ENCODE assay signal across 7 cellular contexts in genomic region chr19:45526143-45526542, GRCh38. TPM values are rescaled to one million over a fixed set of nuclear protein-coding genes. Genes with fewer than 3 reads are reported as not detected.
DNase-seq lines count a peak whose midpoint lies in the region; TF ChIP-seq lines count a peak whose summit lies in the region.

No MANE protein-coding gene starts in this region.

- no peak for TF ChIP-seq CTCF in epithelial cell of esophagus (IDR thresholded peaks at IDR 0.05; ENCODE audit: insufficient read depth, low read depth, low read length, missing control alignments)
- no peak for TF ChIP-seq CTCF in neural crest cell (conservative IDR thresholded peaks at IDR 0.05)

- peaks cover 22% of the 10 kb centered on the region for H3K4me1 Mint-ChIP-seq in neural crest cell

- peaks cover 20% of the 10 kb centered on the region for H3K79me2 ChIP-seq in GM23248 (ENCODE audit: insufficient read depth)

- in situ Hi-C loops in GM23248 (cut with MboI), result no loop called here

- H3K9me3 ChIP-seq in GM23248 (ENCODE audit: low read depth), result no peaks in the 10 kb centered on the region
- H3K9me3 ChIP-seq in effector memory CD4-positive, alpha-beta T cell (ENCODE audit: control insufficient read depth, low read length), result no peaks in the 10 kb centered on the region

- H3K9me2 ChIP-seq in GM23248 (ENCODE audit: insufficient read depth), result no peaks in the 10 kb centered on the region

- H3K4me3 ChIP-seq in GM23248, result no peak overlapping the region
- H3K4me3 ChIP-seq in epithelial cell of esophagus (ENCODE audit: low read length), result no peak overlapping the region
- no peak overlapping the region for H3K4me3 ChIP-seq in effector memory CD4-positive, alpha-beta T cell (ENCODE audit: insufficient read depth, low read depth, low read length, poor library complexity, severe bottlenecking)

- DNase-seq in GM23248 (peak; percentile 67), NCI-H69 (lab: John Stamatoyannopoulos, UW) (peak; percentile 89), epithelial cell of esophagus (ENCODE audit: low read depth) (peak; percentile 83), neural crest cell (ENCODE audit: low read depth, low spot score) (peak; percentile 44), mesenteric fat pad (ENCODE audit: low spot score) (no peak), NOMO-1 treated with dmso at 0.1 percent for 144 hours (lab: John Stamatoyannopoulos, UW; ENCODE audit: unreplicated experiment) (no peak)
- DNase-seq in effector memory CD4-positive, alpha-beta T cell, result no peak

- H3K9ac ChIP-seq in GM23248, result no peak overlapping the region

- no peak overlapping the region for H3K4me3 Mint-ChIP-seq in neural crest cell

- no peak overlapping the region for H2AFZ ChIP-seq in GM23248

- no peaks in the 10 kb centered on the region for H3K9me3 Mint-ChIP-seq in neural crest cell

- H3K27ac ChIP-seq in GM23248, result no peak overlapping the region
- no peak overlapping the region for H3K27ac ChIP-seq in effector memory CD4-positive, alpha-beta T cell (ENCODE audit: insufficient read depth, low read length, poor library complexity, severe bottlenecking)

- H3K27ac Mint-ChIP-seq in neural crest cell (ENCODE audit: unreplicated experiment), result no peak overlapping the region

- H3F3A ChIP-seq in GM23248 (ENCODE audit: insufficient read depth), result peaks cover 18% of the 10 kb centered on the region

- H3K36me3 Mint-ChIP-seq in neural crest cell (ENCODE audit: low read depth), result peaks cover 9% of the 10 kb centered on the region

- H3K27me3 Mint-ChIP-seq in neural crest cell (ENCODE audit: low read depth), result peaks cover 39% of the 10 kb centered on the region

- no peaks in the 10 kb centered on the region; the same call in 1 of the 2 replicates for H4K20me1 ChIP-seq in GM23248 (ENCODE audit: insufficient read depth)

- WGBS in GM23248 (ENCODE audit: low coverage in 1 of 2, low lambda C conversion rate in 2 of 2, missing lambda C conversion rate in 2 of 2), 2 experiments, result 82 to 83% methylated on average over 9 of the region's 9 CpGs

- H3K27me3 ChIP-seq in GM23248 (replicated peaks; ENCODE audit: insufficient read depth), result no peaks in the 10 kb centered on the region
- H3K27me3 ChIP-seq in effector memory CD4-positive, alpha-beta T cell (replicated peaks; ENCODE audit: control insufficient read depth, insufficient read depth, low read length, poor library complexity, severe bottlenecking), result no peaks in the 10 kb centered on the region

- peaks cover 14% of the 10 kb centered on the region; the same call in 1 of the 2 replicates for H3K4me1 ChIP-seq in GM23248 (ENCODE audit: insufficient read depth)
- H3K4me1 ChIP-seq in effector memory CD4-positive, alpha-beta T cell (ENCODE audit: control insufficient read depth, insufficient read depth, low read length, poor library complexity, severe bottlenecking), result peaks cover 3% of the 10 kb centered on the region

- H3K36me3 ChIP-seq in GM23248 (ENCODE audit: low read depth), result peaks cover 46% of the 10 kb centered on the region
- H3K36me3 ChIP-seq in effector memory CD4-positive, alpha-beta T cell (ENCODE audit: control insufficient read depth, insufficient read depth, low read length), result peaks cover 42% of the 10 kb centered on the region

- H3K4me2 ChIP-seq in GM23248 (ENCODE audit: unreplicated experiment), result no peak overlapping the region

RNA-seq across cellular contexts. Expression of gene VASP, which starts 18.9 kb away (rescaled TPM):
- 108 and 135 TPM in 2 replicates for total RNA-seq in GM23248 (2014; rRNA removed; shearing (Covaris generic))
- 31.9 and 32.6 TPM in 2 replicates for polyA plus RNA-seq in GM23248 (2016; fragmentation: Nextera tagmentation; extraction: Ambion mirVana)
- 46.1 and 49.9 TPM in 2 replicates for total RNA-seq in neural crest cell
- 104 TPM for total RNA-seq in mesenteric fat pad

RNA-seq across cellular contexts. Expression of gene PPM1N, which starts 27.9 kb away (rescaled TPM):
- 0.32 TPM in 1 of 2 replicates, not detected in the other for total RNA-seq in GM23248 (2014; rRNA removed; shearing (Covaris generic))
- 0.33 and 0.63 TPM in 2 replicates for polyA plus RNA-seq in GM23248 (2016; fragmentation: Nextera tagmentation; extraction: Ambion mirVana)
- total RNA-seq in neural crest cell (not detected in 2 replicates), mesenteric fat pad (1.1 TPM)

RNA-seq across cellular contexts. Expression of gene RTN2, which starts 29.3 kb away (rescaled TPM):
- total RNA-seq in GM23248 (2014; rRNA removed; shearing (Covaris generic)), result 14.8 and 19.6 TPM in 2 replicates
- 7.8 and 8.2 TPM in 2 replicates for polyA plus RNA-seq in GM23248 (2016; fragmentation: Nextera tagmentation; extraction: Ambion mirVana)
- total RNA-seq in neural crest cell (16.2 and 19.8 TPM in 2 replicates), mesenteric fat pad (8.3 TPM)

RNA-seq across cellular contexts. Expression of gene FOSB, which starts 58.3 kb away (rescaled TPM):
- 11.9 and 16.1 TPM in 2 replicates for total RNA-seq in GM23248 (2014; rRNA removed; shearing (Covaris generic))
- polyA plus RNA-seq in GM23248 (2016; fragmentation: Nextera tagmentation; extraction: Ambion mirVana), result 4.8 and 8.3 TPM in 2 replicates
- total RNA-seq in neural crest cell (0.26 and 0.45 TPM in 2 replicates), mesenteric fat pad (907 TPM)

RNA-seq across cellular contexts. Expression of gene OPA3, which starts 58.5 kb away (rescaled TPM):
- 5.3 and 10.6 TPM in 2 replicates for total RNA-seq in GM23248 (2014; rRNA removed; shearing (Covaris generic))
- polyA plus RNA-seq in GM23248 (2016; fragmentation: Nextera tagmentation; extraction: Ambion mirVana), result 11.8 and 11.9 TPM in 2 replicates
- total RNA-seq in neural crest cell (14.8 and 15.7 TPM in 2 replicates), mesenteric fat pad (12.5 TPM)

Comparison
In these comparisons a context has a peak if more than half of its experiments do, and no peak if none do; other contexts are left out.
1. DNase-seq: peak in GM23248 (single experiment), NCI-H69 (single experiment), epithelial cell of esophagus (single experiment) and neural crest cell (single experiment); none in mesenteric fat pad (single experiment), effector memory CD4-positive, alpha-beta T cell (0 of 3) and NOMO-1 treated with dmso at 0.1 percent for 144 hours (single experiment).